Comparison of ENCODE assay signal across 24 cellular contexts in the genomic region with DNA sequence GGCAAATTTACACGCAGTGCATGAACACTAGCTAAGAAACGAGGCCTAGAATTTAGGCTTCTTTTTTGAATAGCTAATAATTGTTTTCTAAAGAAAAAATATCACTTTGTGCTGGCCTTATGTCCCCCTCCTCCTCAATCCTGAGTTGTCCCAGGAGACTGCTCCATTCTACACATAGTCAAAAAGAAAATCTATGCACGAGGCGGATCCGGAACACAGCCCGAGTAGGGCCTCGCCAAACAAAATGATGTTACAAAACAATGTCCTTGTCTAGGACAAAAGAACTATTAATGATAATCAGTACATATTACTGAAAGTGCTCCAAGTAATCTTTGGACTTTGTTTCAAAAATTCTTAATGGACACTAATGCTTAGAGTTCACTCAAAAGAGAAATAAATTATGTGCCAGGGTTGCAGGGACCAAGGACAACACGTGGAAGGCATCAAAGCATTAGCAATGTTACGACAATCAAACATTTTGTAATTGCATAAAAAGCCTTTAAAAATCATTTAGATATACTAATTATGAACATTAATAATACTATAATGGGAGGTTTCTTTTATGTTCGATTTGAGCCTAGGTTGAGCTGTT.
"Had no signal": no experiment of that assay in that cellular context is flagged by ENCODE, and none has a peak within 500 bp of the region (broad histone marks: within the 10 kb centered on the region; RNA-seq: fewer than 3 reads in every experiment).

No MANE protein-coding gene starts in this region.

- H3K4me1 Mint-ChIP-seq: immature natural killer cell, mesothelial cell of epicardium, naive B cell had no signal

- H3K27ac Mint-ChIP-seq: immature natural killer cell, mesothelial cell of epicardium, naive B cell had no signal

- DNase-seq: colonic mucosa; cortex of kidney; dermis blood vessel endothelial cell; dorsolateral prefrontal cortex; effector CD4-positive, alpha-beta T cell; effector memory CD4-positive, alpha-beta T cell; foreskin keratinocyte; heart left ventricle; hypothalamus; immature natural killer cell; islet precursor cell; kidney; kidney glomerular epithelial cell; left colon; left ventricle myocardium inferior; lower lobe of right lung; mesenchymal stem cell; mucosa of descending colon; naive B cell had no signal

- H3K4me1 ChIP-seq: colonic mucosa, foreskin keratinocyte, lower lobe of right lung had no signal

- H3K4me3 ChIP-seq: colonic mucosa, dorsolateral prefrontal cortex, esophagus muscularis mucosa, gastroesophageal sphincter, heart left ventricle, hepatocyte, left ventricle myocardium inferior, lower lobe of right lung, mucosa of descending colon had no signal

- H3K36me3 ChIP-seq: colonic mucosa, esophagus muscularis mucosa, gastroesophageal sphincter, heart left ventricle, left ventricle myocardium inferior, lower lobe of right lung had no signal

- ATAC-seq: foreskin keratinocyte, gastroesophageal sphincter, heart left ventricle, left colon, left lobe of liver, lower lobe of right lung, mucosa of descending colon had no signal

- H3K27ac ChIP-seq: colonic mucosa, dorsolateral prefrontal cortex, esophagus muscularis mucosa, foreskin keratinocyte, gastroesophageal sphincter, heart left ventricle, hepatocyte, left ventricle myocardium inferior, lower lobe of right lung had no signal

- H3K27me3 ChIP-seq: colonic mucosa, dorsolateral prefrontal cortex, esophagus muscularis mucosa, foreskin keratinocyte, gastroesophageal sphincter, heart left ventricle, hepatocyte had no signal

- H3K4me3 Mint-ChIP-seq: immature natural killer cell, mesothelial cell of epicardium, naive B cell had no signal

- H3K36me3 Mint-ChIP-seq: immature natural killer cell, mesothelial cell of epicardium, naive B cell had no signal

- H3K9me3 ChIP-seq: colonic mucosa, esophagus muscularis mucosa, gastroesophageal sphincter, heart left ventricle, left ventricle myocardium inferior, lower lobe of right lung, mucosa of descending colon had no signal
